Comparison of ENCODE assay signal across 17 cellular contexts in genomic region chr6:484086-484728, GRCh38.
DNase-seq lines count a peak whose midpoint lies in the region; ATAC-seq and TF ChIP-seq lines count a peak whose summit lies in the region.
"Had no signal": no experiment of that assay in that cellular context is flagged by ENCODE, and none has a peak within 500 bp of the region (broad histone marks: within the 10 kb centered on the region; RNA-seq: fewer than 3 reads in every experiment).

No MANE protein-coding gene starts in this region.

- peak; percentile 65 for DNase-seq in activated CD8-positive, alpha-beta T cell treated with anti-CD3 and anti-CD28 coated beads for 36 hours
- no peak for DNase-seq in activated CD8-positive, alpha-beta T cell treated with anti-CD3 and anti-CD28 coated beads, Interleukin-2, amount 10 ng/mL, durations not matched to agents 7 days and 5 days
- DNase-seq in activated T-helper 2 cell treated with anti-CD3 and anti-CD28 coated beads, Interferon-gamma antibody, Interleukin-2, Interleukin-4, amounts not matched to agents 10 μg/mL and 5 μg/mL and 100 μg/mL, durations not matched to agents 14 hours and 24 hours and 36 hours (ENCODE audit: low spot score): no peak
- DNase-seq in left kidney (ENCODE audit: low read depth, low spot score) (peak; percentile 27), caudate nucleus (lab: John Stamatoyannopoulos, UW) (no peak), NCI-H2029 (lab: John Stamatoyannopoulos, UW) (no peak)
- DNase-seq: adrenal gland; effector memory CD8-positive, alpha-beta T cell; hypothalamus; mesendoderm; NCI-H2081 had no signal

- peak overlapping the region; percentile 93 for H3K27ac Mint-ChIP-seq in activated CD8-positive, alpha-beta T cell treated with anti-CD3 and anti-CD28 coated beads for 36 hours
- H3K27ac Mint-ChIP-seq in activated CD8-positive, alpha-beta T cell treated with anti-CD3 and anti-CD28 coated beads, Interleukin-2, amount 10 ng/mL, durations not matched to agents 7 days and 5 days: no peak overlapping the region
- peak overlapping the region; percentile 96 for H3K27ac Mint-ChIP-seq in activated T-helper 2 cell treated with anti-CD3 and anti-CD28 coated beads, Interferon-gamma antibody, Interleukin-2, Interleukin-4, amounts not matched to agents 10 μg/mL and 5 μg/mL and 100 μg/mL, durations not matched to agents 14 hours and 24 hours and 36 hours
- H3K27ac Mint-ChIP-seq: effector memory CD8-positive, alpha-beta T cell; GM23338 had no signal

- H3K36me3 Mint-ChIP-seq in activated CD8-positive, alpha-beta T cell treated with anti-CD3 and anti-CD28 coated beads for 36 hours (ENCODE audit: low read depth): peaks cover 65% of the 10 kb centered on the region
- peaks cover 55% of the 10 kb centered on the region for H3K36me3 Mint-ChIP-seq in activated CD8-positive, alpha-beta T cell treated with anti-CD3 and anti-CD28 coated beads, Interleukin-2, amount 10 ng/mL, durations not matched to agents 7 days and 5 days (ENCODE audit: low read depth)
- peaks cover 68% of the 10 kb centered on the region for H3K36me3 Mint-ChIP-seq in activated T-helper 2 cell treated with anti-CD3 and anti-CD28 coated beads, Interferon-gamma antibody, Interleukin-2, Interleukin-4, amounts not matched to agents 10 μg/mL and 5 μg/mL and 100 μg/mL, durations not matched to agents 14 hours and 24 hours and 36 hours (ENCODE audit: low read depth)

- no peak overlapping the region for H3K27ac ChIP-seq in caudate nucleus (ENCODE audit: low read depth, low read length)
- H3K27ac ChIP-seq: adrenal gland, RWPE1, tibial nerve had no signal

- POLR2A ChIA-PET in activated CD8-positive, alpha-beta T cell treated with anti-CD3 and anti-CD28 coated beads for 36 hours (lab: Charles Lee): interaction anchor here (0.8 to 29.9 kb wide), 17 partner anchors 9 to 261 kb away, joined by 3 to 853 read pairs (median 6); partner anchors contain the start of gene IRF4
- POLR2A ChIA-PET in activated CD8-positive, alpha-beta T cell treated with anti-CD3 and anti-CD28 coated beads, Interleukin-2, amount 10 ng/mL, durations not matched to agents 7 days and 5 days (lab: Charles Lee): interaction anchor here (0.5 to 1.8 kb wide), 6 partner anchors 9 to 96 kb away, joined by 3 to 9 read pairs (median 4); no protein-coding TSS in a partner anchor

- intact Hi-C loops in activated CD8-positive, alpha-beta T cell treated with anti-CD3 and anti-CD28 coated beads for 36 hours (cut with micrococcal nuclease): loop anchor here (2.0 kb wide), 1 partner anchor 15 kb away; no protein-coding TSS in a partner anchor
- intact Hi-C loops in activated T-helper 2 cell treated with anti-CD3 and anti-CD28 coated beads, Interferon-gamma antibody, Interleukin-2, Interleukin-4, amounts not matched to agents 10 μg/mL and 5 μg/mL and 100 μg/mL, durations not matched to agents 14 hours and 24 hours and 36 hours (cut with micrococcal nuclease): loop anchor here (2.0 kb wide), 1 partner anchor 15 kb away; no protein-coding TSS in a partner anchor

- H3K27me3 Mint-ChIP-seq in activated CD8-positive, alpha-beta T cell treated with anti-CD3 and anti-CD28 coated beads for 36 hours: no peaks in the 10 kb centered on the region
- no peaks in the 10 kb centered on the region for H3K27me3 Mint-ChIP-seq in activated CD8-positive, alpha-beta T cell treated with anti-CD3 and anti-CD28 coated beads, Interleukin-2, amount 10 ng/mL, durations not matched to agents 7 days and 5 days (ENCODE audit: low read depth)
- H3K27me3 Mint-ChIP-seq in activated T-helper 2 cell treated with anti-CD3 and anti-CD28 coated beads, Interferon-gamma antibody, Interleukin-2, Interleukin-4, amounts not matched to agents 10 μg/mL and 5 μg/mL and 100 μg/mL, durations not matched to agents 14 hours and 24 hours and 36 hours (ENCODE audit: low read depth): no peaks in the 10 kb centered on the region
- H3K27me3 Mint-ChIP-seq: effector memory CD8-positive, alpha-beta T cell had no signal

- CTCF ChIA-PET in activated CD8-positive, alpha-beta T cell treated with anti-CD3 and anti-CD28 coated beads for 36 hours (lab: Charles Lee): interaction anchor here (0.8 to 2.4 kb wide), 11 partner anchors 9 to 295 kb away, joined by 3 to 9 read pairs (median 3); no protein-coding TSS in a partner anchor
- CTCF ChIA-PET in activated CD8-positive, alpha-beta T cell treated with anti-CD3 and anti-CD28 coated beads, Interleukin-2, amount 10 ng/mL, durations not matched to agents 7 days and 5 days (lab: Charles Lee): interaction anchor here (0.9 to 1.8 kb wide), 4 partner anchors 9 to 52 kb away, joined by 3 to 10 read pairs (median 6); no protein-coding TSS in a partner anchor

- ATAC-seq in activated CD8-positive, alpha-beta T cell treated with anti-CD3 and anti-CD28 coated beads for 36 hours: peak; percentile 85
- no peak for ATAC-seq in activated CD8-positive, alpha-beta T cell treated with anti-CD3 and anti-CD28 coated beads, Interleukin-2, amount 10 ng/mL, durations not matched to agents 7 days and 5 days
- ATAC-seq in HG02840 (IDR thresholded peaks at IDR 0.05; ENCODE audit: low FRiP score, unreplicated experiment) (peak; percentile 60), GM19035 (IDR thresholded peaks at IDR 0.05; ENCODE audit: unreplicated experiment) (no peak)
- ATAC-seq: effector memory CD8-positive, alpha-beta T cell; GM23338; HepG2 had no signal

- peaks cover 2% of the 10 kb centered on the region for H3K9me3 Mint-ChIP-seq in activated CD8-positive, alpha-beta T cell treated with anti-CD3 and anti-CD28 coated beads for 36 hours
- H3K9me3 Mint-ChIP-seq in activated CD8-positive, alpha-beta T cell treated with anti-CD3 and anti-CD28 coated beads, Interleukin-2, amount 10 ng/mL, durations not matched to agents 7 days and 5 days (ENCODE audit: insufficient read depth): no peaks in the 10 kb centered on the region
- H3K9me3 Mint-ChIP-seq in activated T-helper 2 cell treated with anti-CD3 and anti-CD28 coated beads, Interferon-gamma antibody, Interleukin-2, Interleukin-4, amounts not matched to agents 10 μg/mL and 5 μg/mL and 100 μg/mL, durations not matched to agents 14 hours and 24 hours and 36 hours: peaks cover 10% of the 10 kb centered on the region
- H3K9me3 Mint-ChIP-seq: effector memory CD8-positive, alpha-beta T cell had no signal

- TF ChIP-seq CTCF in activated CD8-positive, alpha-beta T cell treated with anti-CD3 and anti-CD28 coated beads for 36 hours (IDR thresholded peaks at IDR 0.05): no peak

- H3K4me1 Mint-ChIP-seq in activated CD8-positive, alpha-beta T cell treated with anti-CD3 and anti-CD28 coated beads for 36 hours (ENCODE audit: low read depth): peaks cover 79% of the 10 kb centered on the region
- H3K4me1 Mint-ChIP-seq in activated CD8-positive, alpha-beta T cell treated with anti-CD3 and anti-CD28 coated beads, Interleukin-2, amount 10 ng/mL, durations not matched to agents 7 days and 5 days (ENCODE audit: low read depth): peaks cover 51% of the 10 kb centered on the region
- peaks cover 80% of the 10 kb centered on the region for H3K4me1 Mint-ChIP-seq in activated T-helper 2 cell treated with anti-CD3 and anti-CD28 coated beads, Interferon-gamma antibody, Interleukin-2, Interleukin-4, amounts not matched to agents 10 μg/mL and 5 μg/mL and 100 μg/mL, durations not matched to agents 14 hours and 24 hours and 36 hours (ENCODE audit: low read depth)
- H3K4me1 Mint-ChIP-seq: GM23338 had no signal

- peak overlapping the region; percentile 7 for H3K4me3 Mint-ChIP-seq in activated CD8-positive, alpha-beta T cell treated with anti-CD3 and anti-CD28 coated beads for 36 hours
- no peak overlapping the region for H3K4me3 Mint-ChIP-seq in activated CD8-positive, alpha-beta T cell treated with anti-CD3 and anti-CD28 coated beads, Interleukin-2, amount 10 ng/mL, durations not matched to agents 7 days and 5 days
- no peak overlapping the region for H3K4me3 Mint-ChIP-seq in activated T-helper 2 cell treated with anti-CD3 and anti-CD28 coated beads, Interferon-gamma antibody, Interleukin-2, Interleukin-4, amounts not matched to agents 10 μg/mL and 5 μg/mL and 100 μg/mL, durations not matched to agents 14 hours and 24 hours and 36 hours (ENCODE audit: low read depth)
- H3K4me3 Mint-ChIP-seq: effector memory CD8-positive, alpha-beta T cell; GM23338 had no signal

Comparison
In these comparisons a context has a peak if more than half of its experiments do, and no peak if none do; other contexts are left out.
1. ATAC-seq: peak in activated CD8-positive, alpha-beta T cell treated with anti-CD3 and anti-CD28 coated beads for 36 hours (single experiment) and HG02840 (single experiment); none in activated CD8-positive, alpha-beta T cell treated with anti-CD3 and anti-CD28 coated beads, Interleukin-2, amount 10 ng/mL, durations not matched to agents 7 days and 5 days (single experiment) and GM19035 (single experiment).
2. DNase-seq: peak in activated CD8-positive, alpha-beta T cell treated with anti-CD3 and anti-CD28 coated beads for 36 hours (single experiment) and left kidney (single experiment); none in activated CD8-positive, alpha-beta T cell treated with anti-CD3 and anti-CD28 coated beads, Interleukin-2, amount 10 ng/mL, durations not matched to agents 7 days and 5 days (single experiment), activated T-helper 2 cell treated with anti-CD3 and anti-CD28 coated beads, Interferon-gamma antibody, Interleukin-2, Interleukin-4, amounts not matched to agents 10 μg/mL and 5 μg/mL and 100 μg/mL, durations not matched to agents 14 hours and 24 hours and 36 hours (single experiment), caudate nucleus (0 of 61) and NCI-H2029 (single experiment).